In genomic region chr3:113728661-113729060, GRCh38 we compare ENCODE assay signal across 21 cellular contexts.
"Had no signal": no experiment of that assay in that cellular context is flagged by ENCODE, and none has a peak within 500 bp of the region (broad histone marks: within the 10 kb centered on the region; RNA-seq: fewer than 3 reads in every experiment).

No MANE protein-coding gene starts in this region.

- H3K9me3 ChIP-seq: SK-N-SH had no signal

- DNase-seq: Kasumi-1, MM.1S, NCI-H1092 treated with DMSO at 0.1 percent for 48 hours, NCI-H1436, NCI-H187, NCI-H2029, NCI-H2081 treated with DMSO at 0.1 percent for 48 hours, NCI-H2171, NCI-H226, NCI-H446, NCI-H510A, NCI-H524 treated with DMSO at 0.1 percent for 48 hours, NCI-H69, NCI-H774, SHP77, SK-N-SH, SW 1271, T-cell, T-helper 2 cell had no signal

- H3K4me2 ChIP-seq: KMS-11, SK-N-SH had no signal

- ATAC-seq: T-cell had no signal

- H3K27ac ChIP-seq: KMS-11, RWPE1 had no signal

- H3K9ac ChIP-seq: KMS-11, SK-N-SH had no signal
